ENCODE assay signal across 25 cellular contexts in the genomic region with DNA sequence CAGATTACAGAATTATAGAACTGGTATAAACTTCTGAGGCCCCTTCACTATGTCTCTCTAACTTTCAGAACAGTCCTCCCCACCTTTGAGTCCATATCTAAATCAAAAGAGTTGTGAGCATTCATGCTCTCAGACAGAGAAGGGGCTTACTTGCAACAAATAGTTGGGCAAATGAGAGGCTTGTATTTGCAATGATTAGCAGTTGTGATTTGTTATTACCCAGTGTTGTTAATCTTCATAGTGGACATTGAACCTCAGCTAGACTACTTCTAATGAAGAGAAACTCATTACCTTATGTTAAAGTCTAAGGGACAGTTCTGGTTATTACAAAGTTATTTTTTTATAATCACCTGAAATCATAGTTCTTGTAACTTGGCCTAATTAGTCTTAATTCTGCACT.
"Had no signal": no experiment of that assay in that cellular context is flagged by ENCODE, and none has a peak within 500 bp of the region (broad histone marks: within the 10 kb centered on the region; RNA-seq: fewer than 3 reads in every experiment).

No MANE protein-coding gene starts in this region.

- H3K4me3 Mint-ChIP-seq: immature natural killer cell; memory B cell; naive thymus-derived CD4-positive, alpha-beta T cell; natural killer cell treated with Interleukin-12 subunit alpha and Interleukin-12 subunit beta and Interleukin-15 and Interleukin-18, amount 100 ng/mL, for 72 hours; stimulated activated effector memory CD8-positive, alpha-beta T cell treated with anti-CD3 and anti-CD28 coated beads, Interleukin-12 subunit alpha, Interleukin-12 subunit beta, amount 100 ng/mL, for 72 hours; stimulated activated naive CD8-positive, alpha-beta T cell treated with anti-CD3 and anti-CD28 coated beads, Interleukin-15, amount 100 ng/mL, for 72 hours; type B pancreatic cell had no signal

- ATAC-seq: mucosa of descending colon; naive thymus-derived CD4-positive, alpha-beta T cell; natural killer cell treated with Interleukin-12 subunit alpha and Interleukin-12 subunit beta and Interleukin-15 and Interleukin-18, amount 100 ng/mL, for 72 hours; right cardiac atrium; sciatic nerve; stimulated activated naive CD8-positive, alpha-beta T cell treated with anti-CD3 and anti-CD28 coated beads, Interleukin-15, amount 100 ng/mL, for 72 hours had no signal

- H3K36me3 ChIP-seq: ovary, prostate gland, tibial nerve, uterus had no signal

- H3K9me3 ChIP-seq: left ventricle myocardium inferior, mucosa of descending colon, ovary, prostate gland, spleen, tibial nerve, uterus had no signal

- H3K9me3 Mint-ChIP-seq: immature natural killer cell; memory B cell; naive thymus-derived CD4-positive, alpha-beta T cell; natural killer cell treated with Interleukin-12 subunit alpha and Interleukin-12 subunit beta and Interleukin-15 and Interleukin-18, amount 100 ng/mL, for 72 hours; stimulated activated effector memory CD8-positive, alpha-beta T cell treated with anti-CD3 and anti-CD28 coated beads, Interleukin-12 subunit alpha, Interleukin-12 subunit beta, amount 100 ng/mL, for 72 hours; stimulated activated naive CD8-positive, alpha-beta T cell treated with anti-CD3 and anti-CD28 coated beads, Interleukin-15, amount 100 ng/mL, for 72 hours; type B pancreatic cell had no signal

- H3K27me3 ChIP-seq: ovary, spleen, tibial nerve, uterus had no signal

- H3K4me1 ChIP-seq: prostate gland, spleen, tibial nerve, uterus had no signal

- H3K27me3 Mint-ChIP-seq: memory B cell; naive thymus-derived CD4-positive, alpha-beta T cell; natural killer cell treated with Interleukin-12 subunit alpha and Interleukin-12 subunit beta and Interleukin-15 and Interleukin-18, amount 100 ng/mL, for 72 hours; stimulated activated naive CD8-positive, alpha-beta T cell treated with anti-CD3 and anti-CD28 coated beads, Interleukin-15, amount 100 ng/mL, for 72 hours; type B pancreatic cell had no signal

- DNase-seq: hypothalamus; immature natural killer cell; kidney; left ventricle myocardium inferior; midbrain; mucosa of descending colon; naive thymus-derived CD4-positive, alpha-beta T cell; ovary; retina; right cardiac atrium; spleen; stimulated activated CD4-positive, alpha-beta T cell treated with anti-CD3 and anti-CD28 coated beads, Interleukin-4, amount 100 ng/mL, for 24 hours; stimulated activated naive CD4-positive, alpha-beta T cell; stimulated activated naive CD8-positive, alpha-beta T cell treated with anti-CD3 and anti-CD28 coated beads, Interleukin-15, amount 100 ng/mL, for 72 hours; substantia nigra; uterus had no signal

- H3K4me1 Mint-ChIP-seq: naive thymus-derived CD4-positive, alpha-beta T cell; stimulated activated effector memory CD8-positive, alpha-beta T cell treated with anti-CD3 and anti-CD28 coated beads, Interleukin-12 subunit alpha, Interleukin-12 subunit beta, amount 100 ng/mL, for 72 hours; stimulated activated naive CD8-positive, alpha-beta T cell treated with anti-CD3 and anti-CD28 coated beads, Interleukin-15, amount 100 ng/mL, for 72 hours had no signal

- H3K27ac Mint-ChIP-seq: immature natural killer cell; memory B cell; natural killer cell treated with Interleukin-12 subunit alpha and Interleukin-12 subunit beta and Interleukin-15 and Interleukin-18, amount 100 ng/mL, for 72 hours; stimulated activated effector memory CD8-positive, alpha-beta T cell treated with anti-CD3 and anti-CD28 coated beads, Interleukin-12 subunit alpha, Interleukin-12 subunit beta, amount 100 ng/mL, for 72 hours; stimulated activated naive CD8-positive, alpha-beta T cell treated with anti-CD3 and anti-CD28 coated beads, Interleukin-15, amount 100 ng/mL, for 72 hours; type B pancreatic cell had no signal

- H3K4me3 ChIP-seq: left ventricle myocardium inferior, lung, mucosa of descending colon, ovary, prostate gland, skin epidermis, spleen, tibial nerve, uterus had no signal

- H3K27ac ChIP-seq: left ventricle myocardium inferior, ovary, prostate gland, skin epidermis, spleen, tibial nerve, uterus had no signal
